In genomic region chr1:33346921-33347649, GRCh38 we compare ENCODE assay signal across 9 cellular contexts. TPM values are rescaled to one million over a fixed set of nuclear protein-coding genes. Genes with fewer than 3 reads are reported as not detected.
DNase-seq lines count a peak whose midpoint lies in the region; ATAC-seq and TF ChIP-seq lines count a peak whose summit lies in the region.
"Had no signal": no experiment of that assay in that cellular context is flagged by ENCODE, and none has a peak within 500 bp of the region (broad histone marks: within the 10 kb centered on the region; RNA-seq: fewer than 3 reads in every experiment).

No MANE protein-coding gene starts in this region.

- H3K9ac ChIP-seq in mammary epithelial cell (ENCODE audit: insufficient read depth, low read length) (peak overlapping the region; percentile 88), liver (ENCODE audit: low read depth in 1 of 2, low read length in 2 of 2) (peak overlapping the region; percentile 92 to 99)

- H3K4me2 ChIP-seq in mammary epithelial cell (ENCODE audit: insufficient read depth, low read depth, low read length): peak overlapping the region; percentile 91

- in situ Hi-C loops in mammary epithelial cell (cut with MboI; ENCODE audit: low sequenced_read_pairs in 2 of 2): no loop called here

- intact Hi-C loops in mammary epithelial cell (cut with micrococcal nuclease): loop anchor here (1.0 to 10.0 kb wide), 5 partner anchors 9 to 1418 kb away; partner anchors contain the start of gene PHC2

- H3K9me3 ChIP-seq in mammary epithelial cell (replicated peaks; ENCODE audit: insufficient read depth, low read length) (no peaks in the 10 kb centered on the region), liver (ENCODE audit: control insufficient read depth in 4 of 4, low read length in 3 of 4) (no peaks in the 10 kb centered on the region)

- H2AFZ ChIP-seq in mammary epithelial cell (ENCODE audit: low read depth, low read length): no peak overlapping the region

- TF ChIP-seq CTCF in mammary epithelial cell (conservative IDR thresholded peaks at IDR 0.05 in 1 of 2, IDR thresholded peaks at IDR 0.05 in 1 of 2; ENCODE audit: extremely low read depth in 1 of 2, insufficient read depth in 1 of 2, low read depth in 1 of 2, low read length in 2 of 2): no peak
- no peak for TF ChIP-seq CTCF in liver (IDR thresholded peaks at IDR 0.05; ENCODE audit: low read depth, low read length, missing input control)

- CTCF ChIA-PET in mammary epithelial cell (lab: Charles Lee; ENCODE audit: low non-redundant PET): interaction anchor here (0.6 kb wide), 1 partner anchor 10 kb away, joined by 3 read pairs; no protein-coding TSS in a partner anchor

- no peaks in the 10 kb centered on the region for H4K20me1 ChIP-seq in mammary epithelial cell (ENCODE audit: insufficient read depth, low read length)

- DNase-seq in Daoy (ENCODE audit: low read depth) (peak; percentile 97), NCI-H2196 treated with DMSO at 0.1 percent for 48 hours (lab: John Stamatoyannopoulos, UW; ENCODE audit: unreplicated experiment) (peak; percentile 36), mammary epithelial cell (peak; percentile 89), Ammon's horn (ENCODE audit: low spot score) (no peak)
- DNase-seq in activated CD4-positive, alpha-beta T cell treated with anti-CD3 and anti-CD28 coated beads for 4 hours: no peak

- H3K27me3 ChIP-seq in mammary epithelial cell (ENCODE audit: insufficient read depth, low read length) (no peaks in the 10 kb centered on the region), liver (ENCODE audit: control insufficient read depth in 4 of 4, insufficient read depth in 4 of 4, low read length in 3 of 4) (no peaks in the 10 kb centered on the region)

- H3K36me3 ChIP-seq in mammary epithelial cell (ENCODE audit: insufficient read depth, low read length): peaks cover 24% of the 10 kb centered on the region
- H3K36me3 ChIP-seq in liver (ENCODE audit: control insufficient read depth in 4 of 4, insufficient read depth in 3 of 4, low read depth in 1 of 4, low read length in 3 of 4): no peaks in the 10 kb centered on the region

- peaks cover 85% of the 10 kb centered on the region for H3K79me2 ChIP-seq in mammary epithelial cell (ENCODE audit: insufficient read depth, low read length)

- H3K4me3 ChIP-seq in mammary epithelial cell (replicated peaks in 1 of 3; ENCODE audit: insufficient read depth in 1 of 3, low read depth in 2 of 3, low read length in 3 of 3) (peak overlapping the region; percentile 57 to 91 (median 73)), liver (ENCODE audit: low read depth in 1 of 3, low read length in 3 of 3) (peak overlapping the region; percentile 86 to 94 (median 92))

- TF ChIP-seq RAD21 in liver (IDR thresholded peaks at IDR 0.05): peak; percentile 21 to 47

- WGBS in mammary epithelial cell (ENCODE audit: low coverage, missing lambda C conversion rate): 0% methylated on average over 2 of the region's 2 CpGs
- 13% methylated on average over 2 of the region's 2 CpGs for WGBS in liver

- dilution Hi-C loops in mammary epithelial cell (cut with HindIII; ENCODE audit: low sequenced_read_pairs): no loop called here

- no peak for ATAC-seq in GM21423 (IDR thresholded peaks at IDR 0.05; ENCODE audit: unreplicated experiment)

- BruUV-seq in mammary epithelial cell (replicated peaks; lab: Mats Ljungman, UMichigan): TSS peak; percentile 85

- peaks cover 66% of the 10 kb centered on the region for H3K4me1 ChIP-seq in mammary epithelial cell (ENCODE audit: insufficient read depth, low read length)
- H3K4me1 ChIP-seq in liver (ENCODE audit: control insufficient read depth in 4 of 4, insufficient read depth in 4 of 4, low read length in 3 of 4): peaks cover 7 to 68% (median 46%) of the 10 kb centered on the region in 4 donors

- H3K27ac ChIP-seq in mammary epithelial cell (ENCODE audit: insufficient read depth, low read depth, low read length): peak overlapping the region; percentile 82
- peak overlapping the region; percentile 97 to 99 for H3K27ac ChIP-seq in liver (ENCODE audit: low read depth in 1 of 2, low read length in 2 of 2)
- H3K27ac ChIP-seq in temporal lobe (ENCODE audit: low read depth, low read length): peak overlapping the region; percentile 81

TF ChIP-seq in liver, 16 proteins besides CTCF, POLR2A, EP300 and RAD21:
- TF ChIP-seq NR2F2 (IDR thresholded peaks at IDR 0.05): peak; percentile 95
- TF ChIP-seq HNF4A (conservative IDR thresholded peaks at IDR 0.05): peak in 1 of 2 donors; percentile 36
- TF ChIP-seq YY1 (IDR thresholded peaks at IDR 0.05): peak; percentile 69
- TF ChIP-seq SP1 (IDR thresholded peaks at IDR 0.05): peak; percentile 83
- TF ChIP-seq MAX (IDR thresholded peaks at IDR 0.05): peak; percentile 28
- TF ChIP-seq EGR1 (IDR thresholded peaks at IDR 0.05; ENCODE audit: low read depth in 2 of 2): peak in 1 of 2 donors; percentile 59
- TF ChIP-seq GABPA (IDR thresholded peaks at IDR 0.05 in 1 of 2, conservative IDR thresholded peaks at IDR 0.05 in 1 of 2): peak; percentile 65 to 81
- peak; percentile 21 for TF ChIP-seq ZBTB33 (IDR thresholded peaks at IDR 0.05)
- peak; percentile 75 for TF ChIP-seq FOXA1 (IDR thresholded peaks at IDR 0.05)
- peak; percentile 76 for TF ChIP-seq ATF3 (IDR thresholded peaks at IDR 0.05)
- peak; percentile 55 to 74 for TF ChIP-seq RXRA (IDR thresholded peaks at IDR 0.05)
- peak in 1 of 2 donors; percentile 42 for TF ChIP-seq JUND (IDR thresholded peaks at IDR 0.05)
- peak; percentile 71 for TF ChIP-seq TAF1 (conservative IDR thresholded peaks at IDR 0.05)
- peak; percentile 40 for TF ChIP-seq REST (IDR thresholded peaks at IDR 0.05)
- no peak for TF ChIP-seq HNF4G (IDR thresholded peaks at IDR 0.05)
- peak; percentile 91 for TF ChIP-seq FOXA2 (IDR thresholded peaks at IDR 0.05)

RNA-seq across cellular contexts. Expression of gene A3GALT2, which starts 26.2 kb away (rescaled TPM):
- total RNA-seq in Daoy (2014; rRNA removed; shearing (Covaris generic)): not detected in 2 replicates
- total RNA-seq in mammary epithelial cell (not detected), liver (not detected), temporal lobe (not detected)
- polyA plus RNA-seq in mammary epithelial cell (not detected), liver (not detected)
- not detected for polyA minus RNA-seq in mammary epithelial cell
- total RNA-seq: subcutaneous adipose tissue had no signal

Comparison
In these comparisons a context has a peak if more than half of its experiments do, and no peak if none do; other contexts are left out.
1. DNase-seq: peak in Daoy (single experiment), NCI-H2196 treated with DMSO at 0.1 percent for 48 hours (single experiment) and mammary epithelial cell (single experiment); none in Ammon's horn (single experiment) and activated CD4-positive, alpha-beta T cell treated with anti-CD3 and anti-CD28 coated beads for 4 hours (0 of 2).
2. Peak in every context shown above with its lines, with median percentiles within 50 percentile points of each other: H3K27ac ChIP-seq.